ENCODE assay signal across 8 cellular contexts in the genomic region with DNA sequence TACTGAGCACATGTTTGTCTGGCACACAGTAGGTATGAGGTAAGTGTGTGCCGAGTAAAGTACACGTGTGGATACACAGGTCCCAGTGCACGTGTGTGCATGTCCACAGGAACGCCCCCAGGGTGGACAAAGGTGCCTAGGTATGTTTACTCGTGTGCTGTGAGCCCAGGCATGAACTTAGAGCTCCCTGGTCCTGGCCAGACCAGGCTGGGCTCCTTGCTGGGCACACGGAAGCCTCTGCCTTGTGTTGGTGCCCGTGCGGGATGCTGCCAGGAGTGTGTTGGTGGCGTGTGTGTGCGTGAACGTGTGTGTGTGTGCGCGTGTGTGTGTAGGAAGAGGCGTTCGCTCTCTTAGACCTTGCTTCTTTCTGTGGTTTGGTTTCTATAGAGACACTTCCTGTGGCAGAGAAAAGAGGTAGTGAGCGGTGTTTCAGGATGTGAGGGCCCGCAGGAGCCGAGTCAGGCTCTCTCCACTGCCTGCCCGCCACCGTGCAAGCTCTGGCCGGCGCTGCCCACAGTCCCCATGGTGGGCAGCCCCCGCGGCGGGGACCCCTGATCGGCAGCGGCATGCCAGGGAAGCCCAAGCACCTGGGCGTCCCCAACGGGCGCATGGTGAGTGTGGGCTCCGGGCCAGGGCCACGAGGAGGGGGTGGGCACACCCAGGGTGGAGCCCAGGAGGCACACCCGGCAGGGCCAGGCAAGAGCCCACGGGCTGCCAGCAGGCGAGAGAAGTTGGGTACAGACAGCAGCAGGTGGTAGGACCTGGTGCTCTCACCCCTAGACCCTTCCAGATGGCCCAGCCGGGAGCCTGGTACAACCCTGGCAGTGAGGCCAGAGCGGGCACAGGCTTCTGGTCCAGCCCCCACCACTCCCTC. TPM values are rescaled to one million over a fixed set of nuclear protein-coding genes. Genes with fewer than 3 reads are reported as not detected.
DNase-seq lines count a peak whose midpoint lies in the region; ATAC-seq and TF ChIP-seq lines count a peak whose summit lies in the region.

A gene with protein sequence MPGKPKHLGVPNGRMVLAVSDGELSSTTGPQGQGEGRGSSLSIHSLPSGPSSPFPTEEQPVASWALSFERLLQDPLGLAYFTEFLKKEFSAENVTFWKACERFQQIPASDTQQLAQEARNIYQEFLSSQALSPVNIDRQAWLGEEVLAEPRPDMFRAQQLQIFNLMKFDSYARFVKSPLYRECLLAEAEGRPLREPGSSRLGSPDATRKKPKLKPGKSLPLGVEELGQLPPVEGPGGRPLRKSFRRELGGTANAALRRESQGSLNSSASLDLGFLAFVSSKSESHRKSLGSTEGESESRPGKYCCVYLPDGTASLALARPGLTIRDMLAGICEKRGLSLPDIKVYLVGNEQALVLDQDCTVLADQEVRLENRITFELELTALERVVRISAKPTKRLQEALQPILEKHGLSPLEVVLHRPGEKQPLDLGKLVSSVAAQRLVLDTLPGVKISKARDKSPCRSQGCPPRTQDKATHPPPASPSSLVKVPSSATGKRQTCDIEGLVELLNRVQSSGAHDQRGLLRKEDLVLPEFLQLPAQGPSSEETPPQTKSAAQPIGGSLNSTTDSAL (plus strand): TSS at position 466 of the 874 bp plus-strand sequence. CDS start 101 bp downstream, at position 567.

- H3K4me1 ChIP-seq in cardiac muscle cell (ENCODE audit: low read depth): peaks cover 25% of the 10 kb centered on the region

- no peak for TF ChIP-seq CTCF in cardiac muscle cell (IDR thresholded peaks at IDR 0.05; ENCODE audit: low read depth, low read length)

- H3K4me3 ChIP-seq in cardiac muscle cell: no peak within 1 kb of the TSS

- H3K27ac ChIP-seq in cardiac muscle cell: peak within 1 kb of the TSS; percentile 76

- DNase-seq in COLO829 (ENCODE audit: low spot score): peak; percentile 45
- peak; percentile 66 for DNase-seq in activated effector memory CD4-positive, alpha-beta T cell treated with Interleukin-2 at 50 U/mL for 16 hours
- peak in 1 of 2 donors; percentile 65 for DNase-seq in cardiac muscle cell (ENCODE audit: low read depth in 1 of 2, low spot score in 1 of 2)
- DNase-seq in stimulated activated CD4-positive, alpha-beta T cell treated with anti-CD3 and anti-CD28 coated beads, Interleukin-12 subunit alpha, Interleukin-12 subunit beta, amount 100 ng/mL, for 4 hours: peak; percentile 41
- no peak for DNase-seq in cerebellar cortex (ENCODE audit: low spot score)

- ATAC-seq in GM19397 (IDR thresholded peaks at IDR 0.05; ENCODE audit: unreplicated experiment): peak; percentile 86
- ATAC-seq in HG03460 (IDR thresholded peaks at IDR 0.05; ENCODE audit: unreplicated experiment): peak; percentile 90

- TF ChIP-seq POLR2A in Raji (IDR thresholded peaks at IDR 0.05; ENCODE audit: insufficient read depth, low read depth, low read length): peak; percentile 86

- no peaks in the 10 kb centered on the region for H3K36me3 ChIP-seq in cardiac muscle cell

- H3K27me3 ChIP-seq in cardiac muscle cell: no peaks in the 10 kb centered on the region

- no peaks in the 10 kb centered on the region for H3K9me3 ChIP-seq in cardiac muscle cell (ENCODE audit: low read depth)

RNA-seq across cellular contexts. Expression of the gene that starts here (rescaled TPM):
- 68.1 and 139 TPM in 2 replicates for total RNA-seq in cardiac muscle cell
- polyA plus RNA-seq in cardiac muscle cell: 33.6 and 76.5 TPM in 2 replicates
